ENCODE assay signal across 1 cellular context in the genomic region with DNA sequence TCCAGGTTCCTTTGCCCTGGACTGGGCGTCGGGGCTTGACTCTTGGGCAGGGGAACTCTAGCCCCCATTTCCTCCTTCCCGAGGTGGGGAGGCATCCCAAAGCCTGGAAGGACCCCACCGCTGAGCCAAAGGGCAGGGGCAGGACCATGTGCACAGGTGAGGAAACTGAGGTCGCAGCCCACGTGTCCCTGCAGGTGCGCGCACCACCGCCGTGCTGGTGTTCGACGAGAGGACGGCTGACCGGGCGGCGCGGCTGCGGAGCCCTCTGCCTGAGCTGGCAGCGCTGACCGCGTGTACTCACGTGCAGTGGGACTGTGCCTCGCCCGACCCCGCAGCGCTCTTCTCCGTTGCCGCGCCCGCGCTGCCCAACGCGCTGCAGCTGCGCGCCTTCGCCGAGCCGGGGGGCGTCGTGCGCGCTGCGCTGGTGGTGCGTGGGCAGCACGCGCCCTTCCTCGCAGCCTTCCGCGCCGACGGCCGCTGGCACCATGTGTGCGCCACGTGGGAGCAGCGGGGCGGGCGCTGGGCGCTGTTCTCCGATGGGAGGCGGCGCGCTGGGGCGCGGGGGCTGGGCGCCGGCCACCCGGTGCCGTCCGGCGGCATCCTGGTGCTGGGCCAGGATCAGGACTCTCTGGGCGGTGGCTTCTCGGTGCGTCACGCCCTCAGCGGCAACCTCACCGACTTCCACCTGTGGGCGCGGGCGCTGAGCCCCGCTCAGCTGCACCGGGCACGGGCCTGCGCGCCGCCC.
TF ChIP-seq lines count a peak whose summit lies in the region.

No MANE protein-coding gene starts in this region.

TF ChIP-seq in IMR-90, 13 proteins besides CTCF, POLR2A, EP300 and RAD21:
- TF ChIP-seq NFE2L2 (IDR thresholded peaks at IDR 0.05; ENCODE audit: low read depth, low read length): no peak
- no peak for TF ChIP-seq CEBPB (IDR thresholded peaks at IDR 0.05; ENCODE audit: low read depth, low read length)
- no peak for TF ChIP-seq CHD1 (IDR thresholded peaks at IDR 0.05; ENCODE audit: low read depth, low read length)
- no peak for TF ChIP-seq BHLHE40 (IDR thresholded peaks at IDR 0.05; ENCODE audit: low read depth, low read length)
- TF ChIP-seq RCOR1 (IDR thresholded peaks at IDR 0.05; ENCODE audit: insufficient replicate concordance, low read length): no peak
- TF ChIP-seq MAZ (IDR thresholded peaks at IDR 0.05; ENCODE audit: borderline replicate concordance, low read depth, low read length): no peak
- TF ChIP-seq MXI1 (IDR thresholded peaks at IDR 0.05; ENCODE audit: borderline replicate concordance, low read depth, low read length): no peak
- no peak for TF ChIP-seq SMC3 (IDR thresholded peaks at IDR 0.05; ENCODE audit: low read depth, low read length)
- TF ChIP-seq, protein P1, sequence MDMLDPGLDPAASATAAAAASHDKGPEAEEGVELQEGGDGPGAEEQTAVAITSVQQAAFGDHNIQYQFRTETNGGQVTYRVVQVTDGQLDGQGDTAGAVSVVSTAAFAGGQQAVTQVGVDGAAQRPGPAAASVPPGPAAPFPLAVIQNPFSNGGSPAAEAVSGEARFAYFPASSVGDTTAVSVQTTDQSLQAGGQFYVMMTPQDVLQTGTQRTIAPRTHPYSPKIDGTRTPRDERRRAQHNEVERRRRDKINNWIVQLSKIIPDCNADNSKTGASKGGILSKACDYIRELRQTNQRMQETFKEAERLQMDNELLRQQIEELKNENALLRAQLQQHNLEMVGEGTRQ (IDR thresholded peaks at IDR 0.05; ENCODE audit: low read depth, low read length): no peak
